ENCODE assay signal across 7 cellular contexts in the genomic region with DNA sequence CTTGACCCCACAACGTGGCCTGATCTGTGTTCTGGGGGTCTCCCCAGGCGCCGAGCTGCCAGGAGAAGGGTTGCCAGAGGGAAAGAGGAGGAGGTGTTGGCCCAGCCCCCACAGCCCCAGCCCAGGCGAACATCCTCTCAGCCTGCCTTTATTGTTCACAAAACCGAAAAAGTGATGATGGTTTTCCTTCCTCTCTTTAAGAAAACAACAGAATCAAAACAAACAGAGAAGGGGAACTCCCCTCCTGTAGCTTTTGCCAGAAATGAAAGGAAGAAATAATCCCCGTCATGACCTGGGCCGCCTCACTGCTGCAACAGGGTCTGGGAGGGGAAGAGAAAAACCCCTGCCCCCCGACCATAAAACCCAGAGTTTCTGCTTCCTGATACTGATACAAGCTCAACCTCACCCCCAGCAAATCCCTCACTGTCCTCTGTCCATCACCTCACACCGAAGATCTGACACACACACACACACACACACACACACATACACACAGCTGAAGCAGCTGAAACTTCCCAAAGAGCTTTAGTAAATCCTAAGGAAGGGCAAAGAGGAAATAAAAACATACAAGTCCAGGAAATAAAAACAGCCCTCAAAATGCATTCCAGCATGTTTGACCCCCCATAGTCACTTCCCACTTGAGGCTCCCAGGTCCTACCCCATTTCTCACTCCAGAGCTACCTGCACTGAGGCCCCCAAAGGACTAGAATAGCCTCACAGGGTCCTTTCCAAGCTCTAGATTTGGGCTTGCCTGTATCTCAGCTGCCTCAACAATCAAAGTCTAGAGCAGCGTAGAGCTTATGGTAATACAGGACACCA. TPM values are rescaled to one million over a fixed set of nuclear protein-coding genes. Genes with fewer than 3 reads are reported as not detected.
DNase-seq lines count a peak whose midpoint lies in the region; ATAC-seq and TF ChIP-seq lines count a peak whose summit lies in the region.

No MANE protein-coding gene starts in this region.

- H3K27ac Mint-ChIP-seq in HFFc6: no peak overlapping the region

- H3K36me3 Mint-ChIP-seq in HFFc6 (ENCODE audit: low read depth): no peaks in the 10 kb centered on the region; the same call in 1 of the 2 replicates

- H3K4me3 Mint-ChIP-seq in HFFc6: no peak overlapping the region

- H3K4me1 Mint-ChIP-seq in HFFc6 (ENCODE audit: low read depth): peaks cover 27% of the 10 kb centered on the region

- peaks cover 3% of the 10 kb centered on the region for H3K27me3 Mint-ChIP-seq in HFFc6 (ENCODE audit: insufficient read depth)

- TF ChIP-seq CTCF in HFFc6 (IDR thresholded peaks at IDR 0.05): no peak

- DNase-seq in activated CD8-positive, alpha-beta memory T cell treated with anti-CD3 and anti-CD28 coated beads, Interleukin-2, amount 50 U/mL, for 24 hours (ENCODE audit: extremely low read depth): peak; percentile 47
- peak; percentile 55 for DNase-seq in stimulated activated CD8-positive, alpha-beta memory T cell treated with anti-CD3 and anti-CD28 coated beads, Interleukin-12 subunit alpha, Interleukin-12 subunit beta, amount 100 ng/mL, for 4 hours (ENCODE audit: low read depth)
- DNase-seq in HFFc6 (no peak), NCI-H774 (lab: John Stamatoyannopoulos, UW) (no peak)

- peak overlapping the region; percentile 10; the same call in 1 of the 2 replicates for H3K4me3 ChIP-seq in iPS-18c (ENCODE audit: insufficient read depth, low read depth, low read length)

- H3K9me3 ChIP-seq in iPS-18c (ENCODE audit: control insufficient read depth, insufficient read depth, low read length): peaks cover 25% of the 10 kb centered on the region

- peaks cover 12% of the 10 kb centered on the region; the same call in 1 of the 2 replicates for H3K9me3 Mint-ChIP-seq in HFFc6

- ATAC-seq in GM19468 (IDR thresholded peaks at IDR 0.05; ENCODE audit: extremely low read depth, unreplicated experiment) (peak; percentile 56), HG03521 (IDR thresholded peaks at IDR 0.05; ENCODE audit: unreplicated experiment) (peak; percentile 73)

RNA-seq across cellular contexts. Expression of gene ZFP36L2, which starts 51.8 kb away (rescaled TPM):
- total RNA-seq in HFFc6 (2021; fragmentation: NEBNext Ultra II Directional; extraction: Animal tissue kit (Norgen Biotek cat#: 25700)): 10 to 100 TPM; 66.6 to 94.5 (median 81.5) TPM

Comparison
In these comparisons a context has a peak if more than half of its experiments do, and no peak if none do; other contexts are left out.
1. DNase-seq: peak in activated CD8-positive, alpha-beta memory T cell treated with anti-CD3 and anti-CD28 coated beads, Interleukin-2, amount 50 U/mL, for 24 hours (single experiment) and stimulated activated CD8-positive, alpha-beta memory T cell treated with anti-CD3 and anti-CD28 coated beads, Interleukin-12 subunit alpha, Interleukin-12 subunit beta, amount 100 ng/mL, for 4 hours (single experiment); none in HFFc6 (single experiment) and NCI-H774 (single experiment).